In the genomic region with DNA sequence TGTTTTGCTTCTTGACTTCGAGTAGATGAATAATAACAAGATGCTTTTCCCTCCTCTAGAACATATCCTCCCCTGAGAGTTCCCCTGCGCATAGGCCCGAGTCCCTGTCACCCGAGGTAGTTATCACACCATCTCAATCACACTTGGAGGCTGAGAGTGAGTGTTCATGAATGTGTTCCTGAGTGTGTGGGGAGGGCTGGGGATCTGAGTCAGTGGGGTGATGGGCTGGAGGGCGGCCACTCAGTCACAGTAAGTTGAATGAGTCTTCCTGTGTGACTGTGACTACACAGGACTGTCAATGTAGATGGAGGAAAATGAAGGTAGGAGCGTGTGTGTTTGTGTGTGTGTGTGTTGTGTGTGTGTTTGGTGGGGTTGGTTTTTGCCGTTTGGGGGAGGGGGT, we compare ENCODE assay signal across 14 cellular contexts.
DNase-seq lines count a peak whose midpoint lies in the region; ATAC-seq and TF ChIP-seq lines count a peak whose summit lies in the region.
"Had no signal": no experiment of that assay in that cellular context is flagged by ENCODE, and none has a peak within 500 bp of the region (broad histone marks: within the 10 kb centered on the region; RNA-seq: fewer than 3 reads in every experiment).

No MANE protein-coding gene starts in this region.

- POLR2A ChIA-PET in WTC11 (lab: Charles Lee) = no interaction called here

- peaks cover 24% of the 10 kb centered on the region for H3K36me3 Mint-ChIP-seq in activated naive CD4-positive, alpha-beta T cell treated with anti-CD3 and anti-CD28 coated beads, Interleukin-2, amount 50 U/mL, for 24 hours
- peaks cover 89% of the 10 kb centered on the region for H3K36me3 Mint-ChIP-seq in WTC11
- H3K36me3 Mint-ChIP-seq in endothelial cell (ENCODE audit: low read depth, unreplicated experiment) = peaks cover 56% of the 10 kb centered on the region
- peaks cover 98% of the 10 kb centered on the region for H3K36me3 Mint-ChIP-seq in stimulated activated effector memory CD8-positive, alpha-beta T cell treated with anti-CD3 and anti-CD28 coated beads, Interleukin-12 subunit alpha, Interleukin-12 subunit beta, amount 100 ng/mL, for 72 hours

- no peaks in the 10 kb centered on the region for H3K27me3 Mint-ChIP-seq in activated naive CD4-positive, alpha-beta T cell treated with anti-CD3 and anti-CD28 coated beads, Interleukin-2, amount 50 U/mL, for 24 hours
- H3K27me3 Mint-ChIP-seq in WTC11 (ENCODE audit: low read depth) (no peaks in the 10 kb centered on the region), endothelial cell (ENCODE audit: unreplicated experiment) (peaks cover 8% of the 10 kb centered on the region)

- TF ChIP-seq CTCF in WTC11 (IDR thresholded peaks at IDR 0.05) = no peak
- no peak for TF ChIP-seq CTCF in endothelial cell (IDR thresholded peaks at IDR 0.05; ENCODE audit: unreplicated experiment)

- H3K4me3 Mint-ChIP-seq in activated naive CD4-positive, alpha-beta T cell treated with anti-CD3 and anti-CD28 coated beads, Interleukin-2, amount 50 U/mL, for 24 hours = no peak overlapping the region
- no peak overlapping the region for H3K4me3 Mint-ChIP-seq in WTC11
- H3K4me3 Mint-ChIP-seq in endothelial cell (ENCODE audit: unreplicated experiment) = peak overlapping the region; percentile 12
- H3K4me3 Mint-ChIP-seq in stimulated activated effector memory CD8-positive, alpha-beta T cell treated with anti-CD3 and anti-CD28 coated beads, Interleukin-12 subunit alpha, Interleukin-12 subunit beta, amount 100 ng/mL, for 72 hours = no peak overlapping the region

- peak overlapping the region; percentile 36 for H3K27ac Mint-ChIP-seq in activated naive CD4-positive, alpha-beta T cell treated with anti-CD3 and anti-CD28 coated beads, Interleukin-2, amount 50 U/mL, for 24 hours
- H3K27ac Mint-ChIP-seq in WTC11 (peak overlapping the region; percentile 46; the same call in 1 of the 2 replicates), endothelial cell (ENCODE audit: unreplicated experiment) (peak overlapping the region; percentile 3)
- H3K27ac Mint-ChIP-seq in stimulated activated effector memory CD8-positive, alpha-beta T cell treated with anti-CD3 and anti-CD28 coated beads, Interleukin-12 subunit alpha, Interleukin-12 subunit beta, amount 100 ng/mL, for 72 hours = peak overlapping the region; percentile 67

- ATAC-seq in WTC11 (no peak), HG02973 (IDR thresholded peaks at IDR 0.05; ENCODE audit: unreplicated experiment) (no peak)
- ATAC-seq in stimulated activated effector memory CD8-positive, alpha-beta T cell treated with anti-CD3 and anti-CD28 coated beads, Interleukin-12 subunit alpha, Interleukin-12 subunit beta, amount 100 ng/mL, for 72 hours = peak; percentile 93

- DNase-seq in activated naive CD4-positive, alpha-beta T cell treated with anti-CD3 and anti-CD28 coated beads, Interleukin-2, amount 50 U/mL, for 16 hours = no peak
- DNase-seq in WTC11 (ENCODE audit: low spot score) = no peak
- DNase-seq in endothelial cell (ENCODE audit: low spot score) = no peak
- DNase-seq in stimulated activated effector memory CD8-positive, alpha-beta T cell treated with anti-CD3 and anti-CD28 coated beads, Interleukin-12 subunit alpha, Interleukin-12 subunit beta, amount 100 ng/mL, for 72 hours (ENCODE audit: low spot score in 2 of 2) = no peak
- no peak for DNase-seq in DMS153 treated with DMSO at 0.1 percent for 48 hours (lab: John Stamatoyannopoulos, UW; ENCODE audit: unreplicated experiment)
- DNase-seq in SKM-1 treated with dmso at 0.1 percent for 144 hours (lab: John Stamatoyannopoulos, UW; ENCODE audit: unreplicated experiment) = no peak
- DNase-seq: dermis blood vessel endothelial cell; NCI-H2029; NCI-H82; ovary; SHP77 treated with DMSO at 0.1 percent for 48 hours; stimulated activated naive CD4-positive, alpha-beta T cell had no signal

- CTCF ChIA-PET in WTC11 (lab: Charles Lee) = no interaction called here

- H3K9me3 Mint-ChIP-seq in activated naive CD4-positive, alpha-beta T cell treated with anti-CD3 and anti-CD28 coated beads, Interleukin-2, amount 50 U/mL, for 24 hours = no peaks in the 10 kb centered on the region
- H3K9me3 Mint-ChIP-seq in WTC11 (no peaks in the 10 kb centered on the region), endothelial cell (ENCODE audit: unreplicated experiment) (no peaks in the 10 kb centered on the region)
- no peaks in the 10 kb centered on the region for H3K9me3 Mint-ChIP-seq in stimulated activated effector memory CD8-positive, alpha-beta T cell treated with anti-CD3 and anti-CD28 coated beads, Interleukin-12 subunit alpha, Interleukin-12 subunit beta, amount 100 ng/mL, for 72 hours

- peaks cover 5% of the 10 kb centered on the region for H3K4me1 Mint-ChIP-seq in activated naive CD4-positive, alpha-beta T cell treated with anti-CD3 and anti-CD28 coated beads, Interleukin-2, amount 50 U/mL, for 24 hours
- H3K4me1 Mint-ChIP-seq in WTC11 (no peaks in the 10 kb centered on the region), endothelial cell (ENCODE audit: unreplicated experiment) (no peaks in the 10 kb centered on the region)
- peaks cover 21% of the 10 kb centered on the region for H3K4me1 Mint-ChIP-seq in stimulated activated effector memory CD8-positive, alpha-beta T cell treated with anti-CD3 and anti-CD28 coated beads, Interleukin-12 subunit alpha, Interleukin-12 subunit beta, amount 100 ng/mL, for 72 hours

TF ChIP-seq in WTC11, 78 proteins besides CTCF, POLR2A, EP300 and RAD21:
- no peak for TF ChIP-seq ZNF423 (CRISPR knock-in tag; IDR thresholded peaks at IDR 0.05)
- TF ChIP-seq, protein P1, sequence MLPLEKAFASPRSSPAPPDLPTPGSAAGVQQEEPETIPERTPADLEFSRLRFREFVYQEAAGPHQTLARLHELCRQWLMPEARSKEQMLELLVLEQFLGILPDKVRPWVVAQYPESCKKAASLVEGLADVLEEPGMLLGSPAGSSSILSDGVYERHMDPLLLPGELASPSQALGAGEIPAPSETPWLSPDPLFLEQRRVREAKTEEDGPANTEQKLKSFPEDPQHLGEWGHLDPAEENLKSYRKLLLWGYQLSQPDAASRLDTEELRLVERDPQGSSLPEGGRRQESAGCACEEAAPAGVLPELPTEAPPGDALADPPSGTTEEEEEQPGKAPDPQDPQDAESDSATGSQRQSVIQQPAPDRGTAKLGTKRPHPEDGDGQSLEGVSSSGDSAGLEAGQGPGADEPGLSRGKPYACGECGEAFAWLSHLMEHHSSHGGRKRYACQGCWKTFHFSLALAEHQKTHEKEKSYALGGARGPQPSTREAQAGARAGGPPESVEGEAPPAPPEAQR (CRISPR knock-in tag; IDR thresholded peaks at IDR 0.05) = no peak
- TF ChIP-seq ZNF121 (CRISPR knock-in tag; IDR thresholded peaks at IDR 0.05) = no peak

Comparison
In these comparisons a context has a peak if more than half of its experiments do, and no peak if none do; other contexts are left out.
1. H3K27ac Mint-ChIP-seq: peak in every context shown above with its lines; median percentile 67 in stimulated activated effector memory CD8-positive, alpha-beta T cell treated with anti-CD3 and anti-CD28 coated beads, Interleukin-12 subunit alpha, Interleukin-12 subunit beta, amount 100 ng/mL, for 72 hours; 46 in WTC11; 36 in activated naive CD4-positive, alpha-beta T cell treated with anti-CD3 and anti-CD28 coated beads, Interleukin-2, amount 50 U/mL, for 24 hours; 3 in endothelial cell.